ENCODE assay signal across 28 cellular contexts in the genomic region with DNA sequence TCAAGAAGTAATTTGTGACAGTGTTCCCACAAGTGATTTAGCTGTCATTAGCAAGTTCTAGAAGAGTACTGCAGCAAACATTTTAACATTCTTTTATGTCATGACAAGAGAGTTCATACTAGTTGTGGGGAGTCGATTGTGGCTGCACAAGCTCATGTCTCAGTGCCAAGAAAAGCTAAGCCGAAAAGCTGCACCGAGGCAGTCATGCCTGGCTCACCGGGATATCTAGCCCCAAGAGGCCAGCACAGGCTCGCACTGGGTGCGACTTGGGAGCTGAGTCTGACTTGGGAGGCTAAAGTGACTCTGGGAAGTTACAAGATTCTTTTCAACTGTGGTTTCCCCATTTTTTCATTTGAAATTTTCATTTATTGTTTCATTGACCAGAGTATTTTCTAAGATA. TPM values are rescaled to one million over a fixed set of nuclear protein-coding genes. Genes with fewer than 3 reads are reported as not detected.
DNase-seq lines count a peak whose midpoint lies in the region; ATAC-seq and TF ChIP-seq lines count a peak whose summit lies in the region.
"Had no signal": no experiment of that assay in that cellular context is flagged by ENCODE, and none has a peak within 500 bp of the region (broad histone marks: within the 10 kb centered on the region; RNA-seq: fewer than 3 reads in every experiment).

No MANE protein-coding gene starts in this region.

- H3K4me1 ChIP-seq in esophagus squamous epithelium: peaks cover 0 to 52% (median 8%) of the 10 kb centered on the region in 3 donors

- intact Hi-C loops in esophagus squamous epithelium (cut with DNase I): loop anchor here (5.0 kb wide), 1 partner anchor 63 kb away; no protein-coding TSS in a partner anchor

- H3K36me3 ChIP-seq in esophagus squamous epithelium: peaks cover 0 to 65% (median 0%) of the 10 kb centered on the region in 3 donors

- peak overlapping the region; percentile 14 for H3K27ac Mint-ChIP-seq in T-helper 17 cell
- H3K27ac Mint-ChIP-seq: activated CD4-positive, alpha-beta T cell treated with anti-CD3 and anti-CD28 coated beads for 36 hours; activated CD8-positive, alpha-beta T cell treated with anti-CD3 and anti-CD28 coated beads, Interleukin-2, amount 10 ng/mL, durations not matched to agents 7 days and 5 days; activated naive CD8-positive, alpha-beta T cell; naive thymus-derived CD4-positive, alpha-beta T cell; T-helper 1 cell treated with Interleukin-12 subunit alpha and Interleukin-12 subunit beta and Interleukin-4 antibody, amounts not matched to agents 30 μg/mL and 1 μg/mL, for 36 hours had no signal

- TF ChIP-seq POLR2A in esophagus squamous epithelium (IDR thresholded peaks at IDR 0.05): no peak

- H3K27me3 Mint-ChIP-seq in T-helper 17 cell: no peaks in the 10 kb centered on the region
- H3K27me3 Mint-ChIP-seq: activated CD4-positive, alpha-beta T cell treated with anti-CD3 and anti-CD28 coated beads for 36 hours; activated naive CD8-positive, alpha-beta T cell; naive thymus-derived CD4-positive, alpha-beta T cell had no signal

- peaks cover 20% of the 10 kb centered on the region for H3K4me1 Mint-ChIP-seq in T-helper 17 cell

- no peak overlapping the region for H3K4me3 ChIP-seq in esophagus squamous epithelium
- H3K4me3 ChIP-seq: left lung, stomach, tibial nerve had no signal

- peak; percentile 62 for DNase-seq in D341Med (ENCODE audit: low spot score)
- DNase-seq in T-helper 17 cell: no peak
- no peak for DNase-seq in esophagus squamous epithelium (lab: John Stamatoyannopoulos, UW)
- peak; percentile 52 for DNase-seq in myocyte (ENCODE audit: low read depth)
- DNase-seq in retina: no peak
- DNase-seq in activated T-cell treated with anti-CD3 and anti-CD28 coated beads for 4 hours: no peak
- DNase-seq in KG1 (lab: John Stamatoyannopoulos, UW): no peak
- DNase-seq: activated CD4-positive, alpha-beta T cell treated with anti-CD3 and anti-CD28 coated beads for 36 hours; activated CD8-positive, alpha-beta T cell treated with anti-CD3 and anti-CD28 coated beads, Interleukin-2, amount 10 ng/mL, durations not matched to agents 7 days and 5 days; activated effector memory CD4-positive, alpha-beta T cell treated with Interleukin-2 at 50 U/mL for 16 hours; anterior cingulate cortex; COR-L47; DND-41; head of caudate nucleus; left lung; naive thymus-derived CD4-positive, alpha-beta T cell; NCI-H1417 treated with DMSO at 0.1 percent for 48 hours; NCI-H2081; NCI-H226; NCI-H69; SK-N-SH; small intestine; stimulated activated CD4-positive, alpha-beta T cell treated with anti-CD3 and anti-CD28 coated beads, Interleukin-1b, Interleukin-23, amount 100 ng/mL, for 48 hours; stimulated activated CD8-positive, alpha-beta memory T cell treated with anti-CD3 and anti-CD28 coated beads, Interleukin-4, amount 100 ng/mL, for 48 hours; stomach had no signal

- ATAC-seq in T-helper 17 cell: no peak
- ATAC-seq: activated CD4-positive, alpha-beta T cell treated with anti-CD3 and anti-CD28 coated beads for 36 hours; activated CD8-positive, alpha-beta T cell treated with anti-CD3 and anti-CD28 coated beads, Interleukin-2, amount 10 ng/mL, durations not matched to agents 7 days and 5 days; left lung had no signal

- peak overlapping the region in 3 of 4 donors; percentile 29 to 54 (median 52) for H3K27ac ChIP-seq in esophagus squamous epithelium
- H3K27ac ChIP-seq: left lung had no signal

- peaks cover 4% of the 10 kb centered on the region for H3K36me3 Mint-ChIP-seq in T-helper 17 cell (ENCODE audit: low read depth)

- H3K27me3 ChIP-seq in esophagus squamous epithelium: no peaks in the 10 kb centered on the region
- H3K27me3 ChIP-seq: left lung, stomach, tibial nerve had no signal

- H3K9me3 ChIP-seq in T-helper 17 cell (ENCODE audit: control insufficient read depth, low read length, poor library complexity, severe bottlenecking) (no peaks in the 10 kb centered on the region), esophagus squamous epithelium (no peaks in the 10 kb centered on the region)
- H3K9me3 ChIP-seq: left lung, SK-N-SH, stomach, tibial nerve had no signal

- H3K4me3 Mint-ChIP-seq in T-helper 17 cell: no peak overlapping the region
- H3K4me3 Mint-ChIP-seq: activated CD4-positive, alpha-beta T cell treated with anti-CD3 and anti-CD28 coated beads for 36 hours; activated CD8-positive, alpha-beta T cell treated with anti-CD3 and anti-CD28 coated beads, Interleukin-2, amount 10 ng/mL, durations not matched to agents 7 days and 5 days; activated naive CD8-positive, alpha-beta T cell; naive thymus-derived CD4-positive, alpha-beta T cell; T-helper 1 cell treated with Interleukin-12 subunit alpha and Interleukin-12 subunit beta and Interleukin-4 antibody, amounts not matched to agents 30 μg/mL and 1 μg/mL, for 36 hours had no signal

- 33 to 49% methylated on average over 6 of the region's 6 CpGs for WGBS in esophagus squamous epithelium, 2 donors

- no peak for TF ChIP-seq CTCF in esophagus squamous epithelium (IDR thresholded peaks at IDR 0.05)

RNA-seq across cellular contexts. Expression of a gene that starts 18.6 kb away (rescaled TPM):
- total RNA-seq in T-helper 17 cell (100 to 1,000 TPM; 303 TPM), esophagus squamous epithelium (100 to 1,000 TPM; 324 to 489 (median 375) TPM), myocyte (146 and 183 TPM in 2 replicates)
- 93.1 TPM for polyA plus RNA-seq in myocyte (2012)

Comparison
In these comparisons a context has a peak if more than half of its experiments do, and no peak if none do; other contexts are left out.
1. DNase-seq: peak in D341Med (single experiment) and myocyte (single experiment); none in T-helper 17 cell (0 of 3), esophagus squamous epithelium (single experiment), retina (single experiment), activated T-cell treated with anti-CD3 and anti-CD28 coated beads for 4 hours (single experiment) and KG1 (single experiment).